Comparison of ENCODE assay signal across 1 cellular context in genomic region chr3:10247679-10248183, GRCh38.
TF ChIP-seq lines count a peak whose summit lies in the region.

No MANE protein-coding gene starts in this region.

TF ChIP-seq in HepG2, 621 proteins besides CTCF, POLR2A, EP300 and RAD21:
- TF ChIP-seq, protein P1, sequence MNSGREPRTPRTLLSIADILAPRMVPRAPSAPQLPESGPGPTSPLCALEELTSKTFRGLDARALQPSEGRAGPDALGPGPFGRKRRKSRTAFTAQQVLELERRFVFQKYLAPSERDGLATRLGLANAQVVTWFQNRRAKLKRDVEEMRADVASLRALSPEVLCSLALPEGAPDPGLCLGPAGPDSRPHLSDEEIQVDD (CRISPR knock-in tag; IDR thresholded peaks at IDR 0.05; ENCODE audit: borderline replicate concordance) = 0 out of 2 replicates have a peak, but pooled peaks have one; percentile 6
- TF ChIP-seq ZNF543 (CRISPR knock-in tag; IDR thresholded peaks at IDR 0.05) (0 out of 2 replicates have a peak, but pooled peaks have one; percentile 1), BRF2 (CRISPR knock-in tag; IDR thresholded peaks at IDR 0.05) (0 out of 2 replicates have a peak, but pooled peaks have one; percentile 31), SNRNP70 (IDR thresholded peaks at IDR 0.05; ENCODE audit: low read depth, low read length) (no peak), CHD4 (IDR thresholded peaks at IDR 0.05; ENCODE audit: borderline replicate concordance, low read length) (0 out of 2 replicates have a peak, but pooled peaks have one; percentile 42), CC2D1A (CRISPR knock-in tag; IDR thresholded peaks at IDR 0.05) (no peak)
